19 cellular contexts compared by ENCODE assay signal in genomic region chr16:68242926-68243858, GRCh38. TPM values are rescaled to one million over a fixed set of nuclear protein-coding genes. Genes with fewer than 3 reads are reported as not detected.
DNase-seq lines count a peak whose midpoint lies in the region; ATAC-seq and TF ChIP-seq lines count a peak whose summit lies in the region.
"Had no signal": no experiment of that assay in that cellular context is flagged by ENCODE, and none has a peak within 500 bp of the region (broad histone marks: within the 10 kb centered on the region; RNA-seq: fewer than 3 reads in every experiment).

No MANE protein-coding gene starts in this region.

- DNase-seq in T-helper 1 cell (no peak), NCI-H187 treated with DMSO at 0.1 percent for 48 hours (lab: John Stamatoyannopoulos, UW) (no peak)
- DNase-seq in CD4-positive, alpha-beta T cell: no peak
- peak in 1 of 9 donors; percentile 5 for DNase-seq in naive thymus-derived CD4-positive, alpha-beta T cell
- DNase-seq: activated gamma-delta T cell treated with Interleukin-2 at 50 U/mL for 16 hours; DMS79; mammary epithelial cell; NCI-H2029; NCI-H510A treated with DMSO at 0.1 percent for 48 hours; RPMI8226; stimulated activated naive CD4-positive, alpha-beta T cell treated with Interleukin-2 at 50 U/mL for 16 hours; transverse colon had no signal

- peaks cover 2% of the 10 kb centered on the region for H3K36me3 Mint-ChIP-seq in T-helper 1 cell treated with Interleukin-12 subunit alpha and Interleukin-12 subunit beta and Interleukin-4 antibody, amounts not matched to agents 30 μg/mL and 1 μg/mL, for 36 hours (ENCODE audit: low read depth)
- peaks cover 3% of the 10 kb centered on the region for H3K36me3 Mint-ChIP-seq in CD4-positive, alpha-beta T cell (ENCODE audit: low read depth)
- no peaks in the 10 kb centered on the region for H3K36me3 Mint-ChIP-seq in activated T-helper 17 cell treated with anti-CD3 and anti-CD28 coated beads, Interleukin-2, amount 50 U/mL, for 72 hours (ENCODE audit: low read depth)
- peaks cover 0 to 2% (median 0%) of the 10 kb centered on the region in 5 donors for H3K36me3 Mint-ChIP-seq in naive thymus-derived CD4-positive, alpha-beta T cell

- H3K27me3 Mint-ChIP-seq in T-helper 1 cell treated with Interleukin-12 subunit alpha and Interleukin-12 subunit beta and Interleukin-4 antibody, amounts not matched to agents 30 μg/mL and 1 μg/mL, for 36 hours (ENCODE audit: low read depth): peaks cover 3% of the 10 kb centered on the region
- H3K27me3 Mint-ChIP-seq in CD4-positive, alpha-beta T cell: no peaks in the 10 kb centered on the region
- no peaks in the 10 kb centered on the region for H3K27me3 Mint-ChIP-seq in activated T-helper 17 cell treated with anti-CD3 and anti-CD28 coated beads, Interleukin-2, amount 50 U/mL, for 72 hours
- H3K27me3 Mint-ChIP-seq in naive thymus-derived CD4-positive, alpha-beta T cell: peaks cover 0 to 2% (median 0%) of the 10 kb centered on the region in 5 donors

- CTCF ChIA-PET in CD4-positive, alpha-beta T cell (lab: Charles Lee): interaction anchor here (2.4 to 3.0 kb wide), 2 partner anchors 18 to 85 kb away, joined by 12 to 15 read pairs; no protein-coding TSS in a partner anchor
- CTCF ChIA-PET in naive thymus-derived CD4-positive, alpha-beta T cell (lab: Charles Lee): interaction anchor here (0.6 to 3.3 kb wide), 5 partner anchors 17 to 235 kb away, joined by 3 to 13 read pairs (median 3); no protein-coding TSS in a partner anchor

- no peak overlapping the region for H3K27ac Mint-ChIP-seq in T-helper 1 cell treated with Interleukin-12 subunit alpha and Interleukin-12 subunit beta and Interleukin-4 antibody, amounts not matched to agents 30 μg/mL and 1 μg/mL, for 36 hours
- no peak overlapping the region for H3K27ac Mint-ChIP-seq in CD4-positive, alpha-beta T cell
- H3K27ac Mint-ChIP-seq in activated T-helper 17 cell treated with anti-CD3 and anti-CD28 coated beads, Interleukin-2, amount 50 U/mL, for 72 hours: no peak overlapping the region
- no peak overlapping the region for H3K27ac Mint-ChIP-seq in naive thymus-derived CD4-positive, alpha-beta T cell

- TF ChIP-seq POLR2A in gastroesophageal sphincter (IDR thresholded peaks at IDR 0.05): no peak

- peaks cover 13 to 20% of the 10 kb centered on the region in 2 donors for H3K4me1 ChIP-seq in naive thymus-derived CD4-positive, alpha-beta T cell (ENCODE audit: control insufficient read depth in 2 of 2, insufficient read depth in 2 of 2, low read length in 2 of 2)
- H3K4me1 ChIP-seq in gastroesophageal sphincter: peaks cover 0 to 51% (median 25%) of the 10 kb centered on the region in 3 donors

- POLR2A ChIA-PET in CD4-positive, alpha-beta T cell (lab: Charles Lee): interaction anchor here (0.6 to 1.2 kb wide), 3 partner anchors 43 to 1009 kb away, joined by 3 to 6 read pairs (median 3); no protein-coding TSS in a partner anchor
- POLR2A ChIA-PET in naive thymus-derived CD4-positive, alpha-beta T cell (lab: Charles Lee): interaction anchor here (0.8 to 1.0 kb wide), 2 partner anchors 13 to 31 kb away, joined by 3 to 4 read pairs; no protein-coding TSS in a partner anchor

- no peak for TF ChIP-seq CTCF in CD4-positive, alpha-beta T cell (IDR thresholded peaks at IDR 0.05)
- no peak for TF ChIP-seq CTCF in gastroesophageal sphincter (IDR thresholded peaks at IDR 0.05)

- TF ChIP-seq EP300 in gastroesophageal sphincter (IDR thresholded peaks at IDR 0.05): no peak

- no peak overlapping the region for H3K4me3 ChIP-seq in naive thymus-derived CD4-positive, alpha-beta T cell (ENCODE audit: low read length)
- H3K4me3 ChIP-seq in gastroesophageal sphincter: no peak overlapping the region

- peak overlapping the region; percentile 34 for H3K4me3 Mint-ChIP-seq in T-helper 1 cell treated with Interleukin-12 subunit alpha and Interleukin-12 subunit beta and Interleukin-4 antibody, amounts not matched to agents 30 μg/mL and 1 μg/mL, for 36 hours
- H3K4me3 Mint-ChIP-seq in CD4-positive, alpha-beta T cell: peak overlapping the region; percentile 99
- peak overlapping the region; percentile 99 for H3K4me3 Mint-ChIP-seq in activated T-helper 17 cell treated with anti-CD3 and anti-CD28 coated beads, Interleukin-2, amount 50 U/mL, for 72 hours
- peak overlapping the region in 8 of 10 donors; percentile 21 to 98 (median 72) for H3K4me3 Mint-ChIP-seq in naive thymus-derived CD4-positive, alpha-beta T cell

- H3K27ac ChIP-seq in CD4-positive, alpha-beta T cell (ENCODE audit: low read depth, low read length): no peak overlapping the region
- no peak overlapping the region for H3K27ac ChIP-seq in naive thymus-derived CD4-positive, alpha-beta T cell (ENCODE audit: low read depth, low read length)
- no peak overlapping the region for H3K27ac ChIP-seq in gastroesophageal sphincter
- H3K27ac ChIP-seq: BLaER1 treated with 17β-estradiol and CSF1 and Interleukin-3, amounts not matched to agents 10 nM and 100 nM; neutrophil; transverse colon had no signal

- peaks cover 0 to 5% (median 0%) of the 10 kb centered on the region in 3 experiments for H3K36me3 ChIP-seq in naive thymus-derived CD4-positive, alpha-beta T cell (ENCODE audit: control insufficient read depth in 2 of 3, insufficient read depth in 3 of 3, low read length in 3 of 3)
- no peaks in the 10 kb centered on the region for H3K36me3 ChIP-seq in gastroesophageal sphincter
- H3K36me3 ChIP-seq: neutrophil, right atrium auricular region, transverse colon had no signal

- WGBS in gastroesophageal sphincter (ENCODE audit: low coverage in 1 of 2), 2 donors: 76 to 100% methylated on average over 1 to 4 of the region's 9 CpGs

- no peak for ATAC-seq in CD4-positive, alpha-beta T cell (ENCODE audit: poor library complexity)
- no peak for ATAC-seq in activated T-helper 17 cell treated with anti-CD3 and anti-CD28 coated beads, Interleukin-2, amount 50 U/mL, for 72 hours (replicated peaks)
- no peak for ATAC-seq in naive thymus-derived CD4-positive, alpha-beta T cell
- ATAC-seq in GM18907 (IDR thresholded peaks at IDR 0.05; ENCODE audit: unreplicated experiment): no peak
- ATAC-seq in gastroesophageal sphincter: no peak

- H3K27me3 ChIP-seq in CD4-positive, alpha-beta T cell (ENCODE audit: control insufficient read depth, insufficient read depth, low read length): no peaks in the 10 kb centered on the region
- no peaks in the 10 kb centered on the region for H3K27me3 ChIP-seq in naive thymus-derived CD4-positive, alpha-beta T cell (ENCODE audit: control insufficient read depth in 2 of 2, insufficient read depth in 2 of 2, low read length in 2 of 2)
- no peaks in the 10 kb centered on the region for H3K27me3 ChIP-seq in gastroesophageal sphincter
- H3K27me3 ChIP-seq: BLaER1 treated with 17β-estradiol and CSF1 and Interleukin-3, amounts not matched to agents 10 nM and 100 nM; neutrophil; right atrium auricular region; transverse colon had no signal

- no peaks in the 10 kb centered on the region for H3K9me3 ChIP-seq in CD4-positive, alpha-beta T cell (ENCODE audit: control insufficient read depth, low read length)
- H3K9me3 ChIP-seq in naive thymus-derived CD4-positive, alpha-beta T cell (ENCODE audit: control insufficient read depth in 2 of 3, low read length in 3 of 3): no peaks in the 10 kb centered on the region
- no peaks in the 10 kb centered on the region for H3K9me3 ChIP-seq in gastroesophageal sphincter
- H3K9me3 ChIP-seq: BLaER1 treated with 17β-estradiol and CSF1 and Interleukin-3, amounts not matched to agents 10 nM and 100 nM; neutrophil; right atrium auricular region; transverse colon had no signal

- intact Hi-C loops in CD4-positive, alpha-beta T cell (cut with DNase I, micrococcal nuclease): loop anchor here in 1 of 2 experiments (5.0 to 10.0 kb wide), 2 partner anchors 202 to 599 kb away; partner anchors contain the start of genes SMPD3 and TANGO6
- intact Hi-C loops in naive thymus-derived CD4-positive, alpha-beta T cell (cut with micrococcal nuclease): loop anchor here (5.0 to 10.0 kb wide), 2 partner anchors 269 to 758 kb away; partner anchors contain the start of genes AGRP (in 1 of the 2) and ATP6V0D1 (in 1 of the 2)

- peaks cover 19% of the 10 kb centered on the region for H3K4me1 Mint-ChIP-seq in T-helper 1 cell treated with Interleukin-12 subunit alpha and Interleukin-12 subunit beta and Interleukin-4 antibody, amounts not matched to agents 30 μg/mL and 1 μg/mL, for 36 hours (ENCODE audit: low read depth)
- H3K4me1 Mint-ChIP-seq in CD4-positive, alpha-beta T cell (ENCODE audit: low read depth): peaks cover 27% of the 10 kb centered on the region
- peaks cover 11% of the 10 kb centered on the region for H3K4me1 Mint-ChIP-seq in activated T-helper 17 cell treated with anti-CD3 and anti-CD28 coated beads, Interleukin-2, amount 50 U/mL, for 72 hours
- peaks cover 8 to 48% (median 34%) of the 10 kb centered on the region in 7 donors for H3K4me1 Mint-ChIP-seq in naive thymus-derived CD4-positive, alpha-beta T cell

- no peaks in the 10 kb centered on the region for H3K9me3 Mint-ChIP-seq in T-helper 1 cell treated with Interleukin-12 subunit alpha and Interleukin-12 subunit beta and Interleukin-4 antibody, amounts not matched to agents 30 μg/mL and 1 μg/mL, for 36 hours
- no peaks in the 10 kb centered on the region for H3K9me3 Mint-ChIP-seq in CD4-positive, alpha-beta T cell
- no peaks in the 10 kb centered on the region for H3K9me3 Mint-ChIP-seq in activated T-helper 17 cell treated with anti-CD3 and anti-CD28 coated beads, Interleukin-2, amount 50 U/mL, for 72 hours
- peaks cover 0 to 2% (median 0%) of the 10 kb centered on the region in 11 donors for H3K9me3 Mint-ChIP-seq in naive thymus-derived CD4-positive, alpha-beta T cell

RNA-seq across cellular contexts. Expression of gene PLA2G15, which starts 2.0 kb away (rescaled TPM):
- total RNA-seq in CD4-positive, alpha-beta T cell: 1 to 10 TPM; 4.3 to 4.7 TPM
- 10 to 100 TPM; 11.2 to 15.5 TPM for total RNA-seq in activated T-helper 17 cell treated with anti-CD3 and anti-CD28 coated beads, Interleukin-2, amount 50 U/mL, for 72 hours
- total RNA-seq in naive thymus-derived CD4-positive, alpha-beta T cell: 10 to 100 TPM in 2 of 5 experiments, 1 to 10 TPM in 3; 8.5 to 16.8 (median 9.9) TPM
- 10 to 100 TPM in 1 of 2 donors, 1 to 10 TPM in 1; 6.8 to 15.6 TPM for polyA plus RNA-seq in naive thymus-derived CD4-positive, alpha-beta T cell
- total RNA-seq in gastroesophageal sphincter: 10 to 100 TPM in 3 of 4 donors, 1 to 10 TPM in 1; 4.5 to 18.0 (median 11.7) TPM

RNA-seq across cellular contexts. Expression of gene ESRP2, which starts 7.3 kb away (rescaled TPM):
- not detected for total RNA-seq in CD4-positive, alpha-beta T cell
- under 1 TPM; 0.13 to 0.15 TPM for total RNA-seq in activated T-helper 17 cell treated with anti-CD3 and anti-CD28 coated beads, Interleukin-2, amount 50 U/mL, for 72 hours
- total RNA-seq in naive thymus-derived CD4-positive, alpha-beta T cell: not detected
- polyA plus RNA-seq in naive thymus-derived CD4-positive, alpha-beta T cell: under 1 TPM; 0.11 to 0.29 TPM
- 1 to 10 TPM in 1 of 4 donors, under 1 TPM in 1, not detected in 2; 0.13 to 2.9 TPM for total RNA-seq in gastroesophageal sphincter

RNA-seq across cellular contexts. Expression of gene SLC7A6, which starts 21.1 kb away (rescaled TPM):
- 100 to 1,000 TPM; 187 to 197 TPM for total RNA-seq in CD4-positive, alpha-beta T cell
- 10 to 100 TPM; 65.6 to 99.0 TPM for total RNA-seq in activated T-helper 17 cell treated with anti-CD3 and anti-CD28 coated beads, Interleukin-2, amount 50 U/mL, for 72 hours
- total RNA-seq in naive thymus-derived CD4-positive, alpha-beta T cell: 100 to 1,000 TPM; 112 to 248 (median 207) TPM
- 10 to 100 TPM; 29.3 to 31.1 TPM for polyA plus RNA-seq in naive thymus-derived CD4-positive, alpha-beta T cell
- total RNA-seq in gastroesophageal sphincter: 10 to 100 TPM; 19.1 to 51.5 (median 33.7) TPM

Comparison
In these comparisons a context has a peak if more than half of its experiments do, and no peak if none do; other contexts are left out.
1. H3K4me3 Mint-ChIP-seq: peak in every context shown above with its lines; median percentile 99 in CD4-positive, alpha-beta T cell; 99 in activated T-helper 17 cell treated with anti-CD3 and anti-CD28 coated beads, Interleukin-2, amount 50 U/mL, for 72 hours; 72 in naive thymus-derived CD4-positive, alpha-beta T cell; 34 in T-helper 1 cell treated with Interleukin-12 subunit alpha and Interleukin-12 subunit beta and Interleukin-4 antibody, amounts not matched to agents 30 μg/mL and 1 μg/mL, for 36 hours.